In the genomic region with DNA sequence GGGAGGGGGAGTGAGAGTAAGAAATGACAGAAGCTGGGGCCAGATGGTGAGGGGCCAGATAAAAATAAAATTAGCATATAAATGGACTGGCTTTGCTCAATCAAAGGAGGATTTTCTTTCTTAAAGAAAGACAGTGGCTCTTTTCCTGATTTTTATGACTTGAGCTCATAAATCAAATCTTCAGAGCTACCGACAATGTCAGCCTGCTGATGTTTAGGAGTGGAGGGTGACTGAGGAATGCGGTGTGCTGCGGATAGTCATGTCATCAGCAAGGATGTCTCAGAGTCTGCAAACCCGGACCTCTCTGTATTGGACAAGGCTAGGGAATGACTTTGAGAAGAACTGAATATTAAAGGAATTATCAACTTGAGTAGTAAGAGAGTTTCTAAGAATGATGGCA, we compare ENCODE assay signal across 1 cellular context.
TF ChIP-seq lines count a peak whose summit lies in the region.

No MANE protein-coding gene starts in this region.

TF ChIP-seq in K562, 482 proteins besides CTCF, POLR2A, EP300 and RAD21 (continued from another document):
- TF ChIP-seq, protein P1, sequence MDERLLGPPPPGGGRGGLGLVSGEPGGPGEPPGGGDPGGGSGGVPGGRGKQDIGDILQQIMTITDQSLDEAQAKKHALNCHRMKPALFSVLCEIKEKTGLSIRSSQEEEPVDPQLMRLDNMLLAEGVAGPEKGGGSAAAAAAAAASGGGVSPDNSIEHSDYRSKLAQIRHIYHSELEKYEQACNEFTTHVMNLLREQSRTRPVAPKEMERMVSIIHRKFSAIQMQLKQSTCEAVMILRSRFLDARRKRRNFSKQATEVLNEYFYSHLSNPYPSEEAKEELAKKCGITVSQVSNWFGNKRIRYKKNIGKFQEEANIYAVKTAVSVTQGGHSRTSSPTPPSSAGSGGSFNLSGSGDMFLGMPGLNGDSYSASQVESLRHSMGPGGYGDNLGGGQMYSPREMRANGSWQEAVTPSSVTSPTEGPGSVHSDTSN (CRISPR knock-in tag; IDR thresholded peaks at IDR 0.05; ENCODE audit: low read depth), result no peak
- TF ChIP-seq, protein P1 (tag; conservative IDR thresholded peaks at IDR 0.05; ENCODE audit: low read depth), result peak; percentile 37; the same call in 1 of the 2 replicates
